ENCODE assay signal across 8 cellular contexts in the genomic region with DNA sequence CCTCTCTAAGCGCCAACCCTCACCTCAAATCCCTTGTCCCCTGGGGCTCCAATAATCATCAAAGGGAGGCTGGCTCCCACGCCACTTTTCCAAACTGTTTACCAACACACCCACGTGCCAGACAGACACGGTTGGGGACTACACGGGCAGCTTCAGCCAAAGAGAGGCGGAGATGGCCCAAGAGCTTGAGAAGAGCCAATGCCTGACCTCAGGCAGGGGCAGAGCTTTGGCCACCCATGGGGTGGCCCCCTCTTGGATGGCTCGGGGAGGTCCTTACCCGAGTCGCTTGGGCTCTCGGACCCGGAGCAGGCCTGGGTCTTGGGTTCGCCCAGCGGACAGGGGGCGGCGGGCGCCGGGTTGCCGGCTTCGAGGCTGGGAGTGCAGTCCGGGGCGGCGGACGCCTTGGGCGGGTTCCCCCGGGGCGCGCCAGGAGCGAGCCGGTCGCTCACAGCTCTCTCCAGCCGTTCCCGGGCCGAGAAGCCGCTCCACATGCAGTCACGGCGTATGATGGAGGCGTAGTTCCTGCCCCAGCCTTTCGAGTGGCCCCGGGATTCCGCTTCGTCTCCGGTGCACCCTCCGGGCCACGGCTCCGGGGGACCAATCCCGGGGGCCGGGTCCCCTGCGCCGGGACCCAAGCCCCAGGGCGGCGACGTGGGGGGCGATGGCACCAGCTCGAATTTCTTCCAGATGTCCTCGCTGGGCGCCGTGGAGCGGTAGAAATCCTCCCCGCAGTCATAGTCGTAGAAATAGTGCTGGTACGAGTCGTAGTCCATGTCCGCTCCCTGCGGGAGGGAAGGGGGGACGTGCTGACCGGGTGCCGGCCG. TPM values are rescaled to one million over a fixed set of nuclear protein-coding genes. Genes with fewer than 3 reads are reported as not detected.
DNase-seq lines count a peak whose midpoint lies in the region; ATAC-seq and TF ChIP-seq lines count a peak whose summit lies in the region.

No MANE protein-coding gene starts in this region.

- peak overlapping the region; percentile 65 for H3K4me3 Mint-ChIP-seq in activated CD8-positive, alpha-beta T cell treated with anti-CD3 and anti-CD28 coated beads, Interleukin-2, amount 10 ng/mL, durations not matched to agents 7 days and 5 days

- intact Hi-C loops in head of caudate nucleus (cut with DNase I) (loop anchor here (5.0 to 10.0 kb wide), 3 partner anchors 71 to 134 kb away; no protein-coding TSS in a partner anchor), psoas muscle (cut with DNase I) (loop anchor here in 1 of 2 donors (5.0 kb wide), 1 partner anchor 84 kb away; no protein-coding TSS in a partner anchor)

- H3K4me1 Mint-ChIP-seq in activated CD8-positive, alpha-beta T cell treated with anti-CD3 and anti-CD28 coated beads, Interleukin-2, amount 10 ng/mL, durations not matched to agents 7 days and 5 days (ENCODE audit: low read depth): peaks cover 6% of the 10 kb centered on the region

- H3K27me3 Mint-ChIP-seq in activated CD8-positive, alpha-beta T cell treated with anti-CD3 and anti-CD28 coated beads, Interleukin-2, amount 10 ng/mL, durations not matched to agents 7 days and 5 days (ENCODE audit: low read depth): peaks cover 59% of the 10 kb centered on the region

- under 1% methylated on average over 68 of the region's 68 CpGs for WGBS in HUES64
- 4 to 6% (median 5%) methylated on average over 52 to 68 of the region's 68 CpGs for WGBS in psoas muscle, 3 donors

- H3K4me3 ChIP-seq in GM06990 (replicated peaks; ENCODE audit: low read depth, low read length) (peak overlapping the region; percentile 79), HUES64 (ENCODE audit: low read length) (peak overlapping the region; percentile 82), psoas muscle (peak overlapping the region; percentile 75)

- DNase-seq in GM06990 (ENCODE audit: extremely low read depth, insufficient read length): peak; percentile 37
- no peak for DNase-seq in activated CD8-positive, alpha-beta T cell treated with anti-CD3 and anti-CD28 coated beads, Interleukin-2, amount 10 ng/mL, durations not matched to agents 7 days and 5 days
- DNase-seq in head of caudate nucleus: peak in 38 of 42 donors; percentile 10 to 72 (median 40)
- DNase-seq in psoas muscle: peak in 1 of 2 donors; percentile 16
- DNase-seq in NCI-H1092 (lab: John Stamatoyannopoulos, UW): no peak
- no peak for DNase-seq in HPDE6-E6E7 (ENCODE audit: extremely low spot score)

- no peak overlapping the region for H3K27ac Mint-ChIP-seq in activated CD8-positive, alpha-beta T cell treated with anti-CD3 and anti-CD28 coated beads, Interleukin-2, amount 10 ng/mL, durations not matched to agents 7 days and 5 days

- no peak for ATAC-seq in activated CD8-positive, alpha-beta T cell treated with anti-CD3 and anti-CD28 coated beads, Interleukin-2, amount 10 ng/mL, durations not matched to agents 7 days and 5 days
- ATAC-seq in psoas muscle (peak; percentile 24 to 46 (median 45)), HG03159 (IDR thresholded peaks at IDR 0.05; ENCODE audit: unreplicated experiment) (no peak)

- TF ChIP-seq CTCF in GM06990 (IDR thresholded peaks at IDR 0.05; ENCODE audit: insufficient read depth, low read length, poor library complexity, severe bottlenecking): no peak
- no peak for TF ChIP-seq CTCF in psoas muscle (IDR thresholded peaks at IDR 0.05)

- H3K9ac ChIP-seq in HUES64 (ENCODE audit: low read depth, low read length): peak overlapping the region; percentile 74

- no peaks in the 10 kb centered on the region for H3K36me3 Mint-ChIP-seq in activated CD8-positive, alpha-beta T cell treated with anti-CD3 and anti-CD28 coated beads, Interleukin-2, amount 10 ng/mL, durations not matched to agents 7 days and 5 days (ENCODE audit: low read depth)

- H3K27me3 ChIP-seq in GM06990 (replicated peaks; ENCODE audit: control insufficient read depth, insufficient read depth, low read length) (no peaks in the 10 kb centered on the region; the same call in 1 of the 2 replicates), HUES64 (ENCODE audit: insufficient read depth, low read length) (peaks cover 31% of the 10 kb centered on the region), psoas muscle (ENCODE audit: insufficient read depth in 3 of 3, low read length in 2 of 3) (peaks cover 0 to 15% (median 7%) of the 10 kb centered on the region in 3 donors)

- H3K27ac ChIP-seq in HUES64 (ENCODE audit: low read depth, low read length): peak overlapping the region; percentile 25; the same call in 1 of the 2 replicates
- no peak overlapping the region for H3K27ac ChIP-seq in psoas muscle

- CTCF ChIA-PET in activated CD8-positive, alpha-beta T cell treated with anti-CD3 and anti-CD28 coated beads, Interleukin-2, amount 10 ng/mL, durations not matched to agents 7 days and 5 days (lab: Charles Lee): interaction anchor here (0.9 to 4.3 kb wide), 11 partner anchors 7 to 131 kb away, joined by 3 to 42 read pairs (median 9); no protein-coding TSS in a partner anchor

- H3K4me1 ChIP-seq in HUES64 (ENCODE audit: insufficient read depth, low read length) (peaks cover 43% of the 10 kb centered on the region), psoas muscle (peaks cover 7% of the 10 kb centered on the region)

- POLR2A ChIA-PET in activated CD8-positive, alpha-beta T cell treated with anti-CD3 and anti-CD28 coated beads, Interleukin-2, amount 10 ng/mL, durations not matched to agents 7 days and 5 days (lab: Charles Lee): interaction anchor here (0.6 kb wide), 1 partner anchor 109 kb away, joined by 3 read pairs; no protein-coding TSS in a partner anchor

- H3K9me3 ChIP-seq in HUES64 (ENCODE audit: insufficient read depth, low read depth, low read length) (no peaks in the 10 kb centered on the region), psoas muscle (no peaks in the 10 kb centered on the region)

- H3K36me3 ChIP-seq in GM06990 (ENCODE audit: control insufficient read depth, insufficient read depth, low read length): no peaks in the 10 kb centered on the region
- no peaks in the 10 kb centered on the region; the same call in 1 of the 2 replicates for H3K36me3 ChIP-seq in HUES64 (ENCODE audit: insufficient read depth, low read length)
- H3K36me3 ChIP-seq in psoas muscle (ENCODE audit: insufficient read depth in 1 of 2, low read depth in 1 of 2): no peaks in the 10 kb centered on the region

- no peaks in the 10 kb centered on the region for H3K9me3 Mint-ChIP-seq in activated CD8-positive, alpha-beta T cell treated with anti-CD3 and anti-CD28 coated beads, Interleukin-2, amount 10 ng/mL, durations not matched to agents 7 days and 5 days (ENCODE audit: insufficient read depth)

RNA-seq across cellular contexts. Expression of a gene that starts 0.8 kb away (rescaled TPM):
- 23.9 TPM for polyA plus RNA-seq in HUES64 (2013, experiment 1 of 2)
- polyA plus RNA-seq in HUES64 (2013, experiment 2 of 2): 29.6 TPM
- total RNA-seq in activated CD8-positive, alpha-beta T cell treated with anti-CD3 and anti-CD28 coated beads, Interleukin-2, amount 10 ng/mL, durations not matched to agents 7 days and 5 days: not detected
- total RNA-seq in psoas muscle: 1 to 10 TPM in 2 of 4 donors, under 1 TPM in 2; 0.19 to 1.7 (median 0.60) TPM
- polyA plus RNA-seq in psoas muscle: under 1 TPM; 0.10 to 0.27 (median 0.12) TPM

RNA-seq across cellular contexts. Expression of a gene that starts 17.6 kb away (rescaled TPM):
- 28.1 TPM for polyA plus RNA-seq in HUES64 (2013, experiment 1 of 2)
- polyA plus RNA-seq in HUES64 (2013, experiment 2 of 2): 30.0 TPM
- 10 to 100 TPM; 18.2 to 18.8 TPM for total RNA-seq in activated CD8-positive, alpha-beta T cell treated with anti-CD3 and anti-CD28 coated beads, Interleukin-2, amount 10 ng/mL, durations not matched to agents 7 days and 5 days
- total RNA-seq in psoas muscle: 10 to 100 TPM in 2 of 4 donors, 1 to 10 TPM in 2; 6.4 to 13.7 (median 10.2) TPM
- polyA plus RNA-seq in psoas muscle: 10 to 100 TPM in 2 of 3 donors, 1 to 10 TPM in 1; 9.7 to 26.2 (median 13.6) TPM

RNA-seq across cellular contexts. Expression of a gene that starts 54.1 kb away (rescaled TPM):
- polyA plus RNA-seq in HUES64 (2013, experiment 1 of 2): 15.0 TPM
- polyA plus RNA-seq in HUES64 (2013, experiment 2 of 2): 15.3 TPM
- total RNA-seq in activated CD8-positive, alpha-beta T cell treated with anti-CD3 and anti-CD28 coated beads, Interleukin-2, amount 10 ng/mL, durations not matched to agents 7 days and 5 days: 1 to 10 TPM; 4.1 TPM
- total RNA-seq in psoas muscle: under 1 TPM; 0.12 to 0.58 (median 0.47) TPM
- 1 to 10 TPM in 1 of 3 donors, under 1 TPM in 2; 0.35 to 2.1 (median 0.92) TPM for polyA plus RNA-seq in psoas muscle

Comparison
In these comparisons a context has a peak if more than half of its experiments do, and no peak if none do; other contexts are left out.
1. DNase-seq: peak in GM06990 (single experiment) and head of caudate nucleus (38 of 42); none in activated CD8-positive, alpha-beta T cell treated with anti-CD3 and anti-CD28 coated beads, Interleukin-2, amount 10 ng/mL, durations not matched to agents 7 days and 5 days (single experiment), NCI-H1092 (single experiment) and HPDE6-E6E7 (single experiment).
2. ATAC-seq: peak in psoas muscle (4 of 4); none in activated CD8-positive, alpha-beta T cell treated with anti-CD3 and anti-CD28 coated beads, Interleukin-2, amount 10 ng/mL, durations not matched to agents 7 days and 5 days (single experiment) and HG03159 (single experiment).
3. Peak in every context shown above with its lines, with median percentiles within 50 percentile points of each other: H3K4me3 ChIP-seq.